Comparison of ENCODE assay signal across 23 cellular contexts in the genomic region with DNA sequence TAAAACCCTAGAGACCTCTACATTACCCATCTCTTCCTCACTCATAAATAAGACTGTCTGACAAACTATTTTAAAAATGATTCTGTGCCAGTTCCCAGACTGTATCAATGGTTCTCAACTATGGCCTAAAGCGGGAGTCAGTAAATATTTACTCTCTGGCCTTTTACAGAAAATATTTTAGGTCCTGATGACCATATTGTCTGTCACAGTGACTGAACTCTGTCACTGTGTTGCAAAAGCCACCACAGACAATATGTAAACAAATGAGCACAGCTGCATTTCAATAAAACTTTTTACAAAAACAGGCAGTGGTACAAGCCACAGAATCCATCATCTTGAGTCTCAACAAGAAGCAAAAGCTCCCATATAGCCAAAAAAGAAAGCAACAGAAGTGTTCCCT. TPM values are rescaled to one million over a fixed set of nuclear protein-coding genes. Genes with fewer than 3 reads are reported as not detected.
DNase-seq lines count a peak whose midpoint lies in the region; ATAC-seq, FAIRE-seq and TF ChIP-seq lines count a peak whose summit lies in the region.
"Had no signal": no experiment of that assay in that cellular context is flagged by ENCODE, and none has a peak within 500 bp of the region (broad histone marks: within the 10 kb centered on the region; RNA-seq: fewer than 3 reads in every experiment).

No MANE protein-coding gene starts in this region.

- H3K4me1 ChIP-seq in breast epithelium = no peaks in the 10 kb centered on the region
- H3K4me1 ChIP-seq in HepG2 (ENCODE audit: insufficient read depth, low read length) = peaks cover 60% of the 10 kb centered on the region
- no peaks in the 10 kb centered on the region for H3K4me1 ChIP-seq in transverse colon
- H3K4me1 ChIP-seq: BLaER1 treated with 17β-estradiol and CSF1 and Interleukin-3, amounts not matched to agents 10 nM and 100 nM had no signal

- H3K9me3 Mint-ChIP-seq in MCF 10A (ENCODE audit: unreplicated experiment) = peaks cover 8% of the 10 kb centered on the region
- H3K9me3 Mint-ChIP-seq in WTC11 = peaks cover 58% of the 10 kb centered on the region

- H3K4me2 ChIP-seq in HepG2 (ENCODE audit: low read depth, low read length) = peak overlapping the region; percentile 50
- H3K4me2 ChIP-seq: BLaER1 treated with 17β-estradiol and CSF1 and Interleukin-3, amounts not matched to agents 10 nM and 100 nM had no signal

- peak; percentile 63 for FAIRE-seq in HepG2 (lab: Jason Lieb, UNC)
- FAIRE-seq: GM19239, K562 had no signal

- no peak overlapping the region for H3K9ac ChIP-seq in HepG2 (ENCODE audit: insufficient read depth, low read depth, low read length)
- H3K9ac ChIP-seq: BLaER1 treated with 17β-estradiol and CSF1 and Interleukin-3, amounts not matched to agents 10 nM and 100 nM had no signal

- no peaks in the 10 kb centered on the region for H3K36me3 ChIP-seq in breast epithelium
- peaks cover 2 to 10% of the 10 kb centered on the region in 2 experiments; a peak in 4 of 5 replicates for H3K36me3 ChIP-seq in HepG2 (replicated peaks in 1 of 2; ENCODE audit: control insufficient read depth in 1 of 2, insufficient read depth in 2 of 2, low read length in 2 of 2)
- peaks cover 0 to under 1% (median 0%) of the 10 kb centered on the region in 4 donors for H3K36me3 ChIP-seq in transverse colon
- H3K36me3 ChIP-seq: BLaER1 treated with 17β-estradiol and CSF1 and Interleukin-3, amounts not matched to agents 10 nM and 100 nM had no signal

- POLR2A ChIA-PET in MCF 10A (lab: Yijun Ruan, JAX) (no interaction called here), WTC11 (lab: Charles Lee) (no interaction called here), HepG2 (lab: Yijun Ruan, JAX) (interaction anchor here (0.6 to 1.2 kb wide), 2 partner anchors 44 to 45 kb away, joined by 3 to 6 read pairs; a partner anchor contains a TSS)

- intact Hi-C loops in MCF 10A (cut with micrococcal nuclease) = no loop called here
- intact Hi-C loops in breast epithelium (cut with DNase I; ENCODE audit: low total_unique reads) = no loop called here
- intact Hi-C loops in HepG2 (cut with micrococcal nuclease; ENCODE audit: unreplicated experiment) = loop anchor here (2.0 to 5.0 kb wide), 2 partner anchors 45 to 212 kb away; a partner anchor contains a TSS
- intact Hi-C loops in transverse colon (cut with DNase I; ENCODE audit: low total_unique reads) = no loop called here

- no peaks in the 10 kb centered on the region for H3K4me1 Mint-ChIP-seq in MCF 10A (ENCODE audit: insufficient read depth, unreplicated experiment)
- no peaks in the 10 kb centered on the region for H3K4me1 Mint-ChIP-seq in WTC11
- H3K4me1 Mint-ChIP-seq: CD4-positive, alpha-beta memory T cell had no signal

- ATAC-seq in WTC11 (no peak), HepG2 (peak; percentile 99)
- ATAC-seq: K562 had no signal

- TF ChIP-seq RAD21 in HepG2 (CRISPR knock-in tag; IDR thresholded peaks at IDR 0.05) = no peak

- CTCF ChIA-PET in MCF 10A (lab: Yijun Ruan, JAX) = no interaction called here
- CTCF ChIA-PET in WTC11 (lab: Charles Lee) = no interaction called here
- CTCF ChIA-PET in HepG2 (lab: Yijun Ruan, JAX; ENCODE audit: low intra/inter-chr PET ratio, low total read pairs) = no interaction called here

- TF ChIP-seq POLR2A in breast epithelium (IDR thresholded peaks at IDR 0.05) = no peak
- TF ChIP-seq POLR2A in HepG2 (IDR thresholded peaks at IDR 0.05; ENCODE audit: insufficient read depth in 1 of 2, low read depth in 2 of 2, low read length in 2 of 2) = no peak
- TF ChIP-seq POLR2A in transverse colon (IDR thresholded peaks at IDR 0.05) = no peak

- peaks cover 32% of the 10 kb centered on the region for H3K79me2 ChIP-seq in HepG2 (ENCODE audit: insufficient read depth, low read length)

- TF ChIP-seq EP300 in HepG2 (IDR thresholded peaks at IDR 0.05; ENCODE audit: low read depth in 2 of 2, low read length in 2 of 2) (peak in 1 of 2 experiments; percentile 83; a peak in 2 of 4 replicates), HepG2 (CRISPR knock-in tag; IDR thresholded peaks at IDR 0.05; ENCODE audit: borderline replicate concordance) (peak; percentile 55; the same call in 1 of the 2 replicates), transverse colon (IDR thresholded peaks at IDR 0.05; ENCODE audit: low read depth) (no peak)

- H3K27ac ChIP-seq in breast epithelium = no peak overlapping the region
- peak overlapping the region; percentile 54 for H3K27ac ChIP-seq in HepG2 (ENCODE audit: extremely low read length, insufficient read depth, low read length)
- no peak overlapping the region for H3K27ac ChIP-seq in transverse colon
- H3K27ac ChIP-seq: 22Rv1; BLaER1 treated with 17β-estradiol and CSF1 and Interleukin-3, amounts not matched to agents 10 nM and 100 nM had no signal

- H3K36me3 Mint-ChIP-seq in MCF 10A (ENCODE audit: insufficient read depth, unreplicated experiment) (peaks cover 81% of the 10 kb centered on the region), WTC11 (peaks cover 78% of the 10 kb centered on the region)

- WGBS in HepG2 (ENCODE audit: low lambda C conversion rate) = 4% methylated on average over 1 of the region's 1 CpG
- WGBS in transverse colon (ENCODE audit: low coverage in 1 of 2), 2 donors = 71 to 86% methylated on average over 1 of the region's 1 CpG

- no peak overlapping the region for H3K4me3 Mint-ChIP-seq in MCF 10A (ENCODE audit: unreplicated experiment)
- H3K4me3 Mint-ChIP-seq in WTC11 = no peak overlapping the region
- H3K4me3 Mint-ChIP-seq: CD4-positive, alpha-beta memory T cell had no signal

- BruUV-seq in MCF 10A (replicated peaks; lab: Mats Ljungman, UMichigan) (no TSS peak), HepG2 (replicated peaks; lab: Mats Ljungman, UMichigan) (no TSS peak)

- no peak for DNase-seq in MCF 10A (ENCODE audit: unreplicated experiment)
- DNase-seq in breast epithelium (ENCODE audit: low spot score in 2 of 2) = no peak
- no peak for DNase-seq in WTC11 (ENCODE audit: low spot score)
- peak; percentile 90 for DNase-seq in HepG2 (ENCODE audit: low spot score)
- no peak for DNase-seq in transverse colon
- DNase-seq in hepatic stellate cell (ENCODE audit: low spot score) = no peak
- no peak for DNase-seq in NCI-H2227 (lab: John Stamatoyannopoulos, UW; ENCODE audit: unreplicated experiment)
- no peak for DNase-seq in kidney tubule cell (ENCODE audit: low spot score)
- DNase-seq: CD4-positive, alpha-beta memory T cell; DMS53; EL; GF-D8; H7; NCI-H1092 treated with DMSO at 0.1 percent for 48 hours; NCI-H146; NCI-H2029; NCI-H524 treated with DMSO at 0.1 percent for 48 hours; NCI-H82; Right ventricle myocardium superior had no signal

- H3K9me3 ChIP-seq in breast epithelium (peaks cover 8 to 13% of the 10 kb centered on the region in 2 donors), HepG2 (ENCODE audit: low read length) (no peaks in the 10 kb centered on the region), transverse colon (no peaks in the 10 kb centered on the region)

- in situ Hi-C loops in HepG2 (cut with HindIII; ENCODE audit: extremely low pct_ligation_motif_present, low pct_unique_long_range_greater_than_20kb) = no loop called here
- in situ Hi-C loops in transverse colon (cut with MboI; ENCODE audit: low pct_ligation_motif_present in 1 of 4, low pct_unique_long_range_greater_than_20kb in 1 of 4, low sequenced_read_pairs in 3 of 4) = no loop called here

- TF ChIP-seq CTCF in MCF 10A (IDR thresholded peaks at IDR 0.05; ENCODE audit: unreplicated experiment) (no peak), breast epithelium (IDR thresholded peaks at IDR 0.05) (no peak), WTC11 (IDR thresholded peaks at IDR 0.05) (no peak), HepG2 (CRISPR knock-in tag; IDR thresholded peaks at IDR 0.05) (no peak), transverse colon (IDR thresholded peaks at IDR 0.05) (no peak)

- no peaks in the 10 kb centered on the region for H3K27me3 ChIP-seq in breast epithelium
- H3K27me3 ChIP-seq in HepG2 (ENCODE audit: control insufficient read depth in 1 of 2, insufficient read depth in 2 of 2, low read length in 2 of 2) = no peaks in the 10 kb centered on the region
- H3K27me3 ChIP-seq in transverse colon = no peaks in the 10 kb centered on the region
- H3K27me3 ChIP-seq: BLaER1 treated with 17β-estradiol and CSF1 and Interleukin-3, amounts not matched to agents 10 nM and 100 nM had no signal

- H3K27me3 Mint-ChIP-seq in MCF 10A (ENCODE audit: insufficient read depth, unreplicated experiment) = no peaks in the 10 kb centered on the region
- H3K27me3 Mint-ChIP-seq in WTC11 (ENCODE audit: low read depth) = no peaks in the 10 kb centered on the region
- H3K27me3 Mint-ChIP-seq: CD4-positive, alpha-beta memory T cell had no signal

- H3K27ac Mint-ChIP-seq in MCF 10A (ENCODE audit: low read depth, unreplicated experiment) = peak overlapping the region; percentile 57
- H3K27ac Mint-ChIP-seq in WTC11 = no peak overlapping the region; the same call in 1 of the 2 replicates
- H3K27ac Mint-ChIP-seq: CD4-positive, alpha-beta memory T cell had no signal

- H3K4me3 ChIP-seq in breast epithelium (no peak overlapping the region), HepG2 (replicated peaks in 1 of 3; ENCODE audit: insufficient read depth in 1 of 3, low read depth in 2 of 3, low read length in 3 of 3) (no peak overlapping the region), transverse colon (no peak overlapping the region)
- H3K4me3 ChIP-seq: BLaER1 treated with 17β-estradiol and CSF1 and Interleukin-3, amounts not matched to agents 10 nM and 100 nM; K562 had no signal

- H4K20me1 ChIP-seq in HepG2 (ENCODE audit: insufficient read depth, low read length) = peaks cover 21% of the 10 kb centered on the region
- H4K20me1 ChIP-seq: BLaER1 treated with 17β-estradiol and CSF1 and Interleukin-3, amounts not matched to agents 10 nM and 100 nM had no signal

- H2AFZ ChIP-seq in HepG2 (ENCODE audit: low read length) = no peak overlapping the region

RNA-seq across cellular contexts. Expression of a gene that starts 45.4 kb away (rescaled TPM):
- 109 and 149 TPM in 2 replicates for total RNA-seq in MCF 10A (2022)
- total RNA-seq in breast epithelium = 10 to 100 TPM; 33.2 to 71.5 (median 35.7) TPM
- total RNA-seq in WTC11 (2021) = 36.6 to 40.7 TPM (median 39.3 TPM) in 3 replicates
- 65.4 and 107 TPM in 2 replicates for total RNA-seq in HepG2 (2016; rRNA removed; fragmentation: Illumina TruSeq; extraction: Trizol)
- total RNA-seq in HepG2 (2016; cell fraction: cytosol; rRNA removed; fragmentation: Illumina TruSeq; extraction: Trizol; ENCODE audit: low read depth) = 55.1 and 56.4 TPM in 2 replicates
- 58.2 and 109 TPM in 2 replicates for total RNA-seq in HepG2 (2016; cell fraction: insoluble cytoplasmic fraction; rRNA removed; fragmentation: Illumina TruSeq; extraction: Trizol)
- 31.2 and 40.2 TPM in 2 replicates for total RNA-seq in HepG2 (2016; cell fraction: membrane; rRNA removed; fragmentation: Illumina TruSeq; extraction: Trizol)
- 140 and 154 TPM in 2 replicates for total RNA-seq in HepG2 (2016; cell fraction: nucleus; rRNA removed; fragmentation: Illumina TruSeq; extraction: Trizol)
- 117 and 161 TPM in 2 replicates for polyA plus RNA-seq in HepG2 (2011; rRNA removed)
- polyA plus RNA-seq in HepG2 (2011; cell fraction: cytosol; rRNA removed) = 48.7 and 83.1 TPM in 2 replicates
- 63.2 and 66.3 TPM in 2 replicates for polyA plus RNA-seq in HepG2 (2011; cell fraction: nucleus; rRNA removed)
- polyA plus RNA-seq in HepG2 (2012) = 380 and 471 TPM in 2 replicates
- 4.4 and 5.3 TPM in 2 replicates for polyA plus RNA-seq in HepG2 (2016; cell fraction: cytosol; fragmentation: Illumina TruSeq; extraction: Trizol; ENCODE audit: low read depth)
- 50.2 and 53.0 TPM in 2 replicates for polyA plus RNA-seq in HepG2 (2016; cell fraction: insoluble cytoplasmic fraction; fragmentation: Illumina TruSeq; extraction: Trizol; ENCODE audit: low read depth)
- 12.8 and 17.0 TPM in 2 replicates for polyA plus RNA-seq in HepG2 (2016; cell fraction: membrane; fragmentation: Illumina TruSeq; extraction: Trizol; ENCODE audit: low read depth)
- polyA plus RNA-seq in HepG2 (2016; cell fraction: nucleus; fragmentation: Illumina TruSeq; extraction: Trizol; ENCODE audit: insufficient read depth, low read depth) = 140 and 144 TPM in 2 replicates
- 4.7 and 59.2 TPM in 2 replicates for polyA minus RNA-seq in HepG2 (2011; rRNA and poly(A)+ RNA removed; ENCODE audit: low replicate concordance)
- 147 and 173 TPM in 2 replicates for polyA minus RNA-seq in HepG2 (2011; cell fraction: cytosol; rRNA and poly(A)+ RNA removed)
- polyA minus RNA-seq in HepG2 (2011; cell fraction: nucleus; rRNA and poly(A)+ RNA removed) = 370 and 469 TPM in 2 replicates
- 100 to 1,000 TPM in 2 of 4 donors, 10 to 100 TPM in 2; 18.9 to 178 (median 92.0) TPM for total RNA-seq in transverse colon
- total RNA-seq: CD4-positive, alpha-beta memory T cell had no signal
- polyA plus RNA-seq: CD4-positive, alpha-beta memory T cell had no signal
